8 cellular contexts compared by ENCODE assay signal in genomic region chr21:37071561-37072238, GRCh38. TPM values are rescaled to one million over a fixed set of nuclear protein-coding genes. Genes with fewer than 3 reads are reported as not detected.
A peak's percentile ranks its signal among the peaks of the same experiment; 100 is the strongest.
DNase-seq lines count a peak whose midpoint lies in the region; ATAC-seq and TF ChIP-seq lines count a peak whose summit lies in the region.

No MANE protein-coding gene starts in this region.

- peaks cover 7 to 12% (median 10%) of the 10 kb centered on the region in 3 donors for H3K36me3 Mint-ChIP-seq in immature natural killer cell

- in situ Hi-C loops in brain microvascular endothelial cell (cut with HindIII; ENCODE audit: low pct_ligation_motif_present, low sequenced_read_pairs), result no loop called here

- H3K9me3 Mint-ChIP-seq in immature natural killer cell, result no peaks in the 10 kb centered on the region

- ATAC-seq in GM19023 (IDR thresholded peaks at IDR 0.05; ENCODE audit: unreplicated experiment), result no peak

- no peaks in the 10 kb centered on the region for H3K27me3 ChIP-seq in brain microvascular endothelial cell (replicated peaks)

- peaks cover 11 to 21% (median 12%) of the 10 kb centered on the region in 3 donors for H3K27me3 Mint-ChIP-seq in immature natural killer cell (ENCODE audit: low read depth in 3 of 3)

- peak; percentile 19 for DNase-seq in activated T-cell treated with anti-CD3 and anti-CD28 coated beads, Interleukin-2, amount 50 U/mL, for 1 hour
- DNase-seq in activated T-cell treated with anti-CD3 and anti-CD28 coated beads for 4 hours (no peak), NCI-H82 treated with DMSO at 0.1 percent for 48 hours (lab: John Stamatoyannopoulos, UW; ENCODE audit: unreplicated experiment) (peak; percentile 84), brain microvascular endothelial cell (peak; percentile 45), immature natural killer cell (peak in 1 of 3 donors; percentile 2), KG1 (lab: John Stamatoyannopoulos, UW) (no peak)

- H3K4me3 ChIP-seq in brain microvascular endothelial cell (ENCODE audit: low read depth, low read length), result peak overlapping the region; percentile 68
- H3K4me3 ChIP-seq in skin epidermis, result peak overlapping the region; percentile 68 to 96 (median 90)

- H3K36me3 ChIP-seq in brain microvascular endothelial cell (replicated peaks), result no peaks in the 10 kb centered on the region

- H3K4me1 Mint-ChIP-seq in immature natural killer cell, result peaks cover 30 to 42% of the 10 kb centered on the region in 2 donors

- H3K4me3 Mint-ChIP-seq in immature natural killer cell, result peak overlapping the region; percentile 64 to 89 (median 83)

- H3K27ac ChIP-seq in brain microvascular endothelial cell (peak overlapping the region; percentile 95), skin epidermis (peak overlapping the region in 20 of 21 experiments; percentile 93 to 100 (median 99))

- no peak for TF ChIP-seq CTCF in brain microvascular endothelial cell (IDR thresholded peaks at IDR 0.05; ENCODE audit: low read depth, low read length, missing control alignments)

- peak overlapping the region; percentile 82 to 96 (median 94) for H3K27ac Mint-ChIP-seq in immature natural killer cell

RNA-seq across cellular contexts. Expression of gene PIGP, which starts 1.2 kb away (rescaled TPM):
- polyA plus RNA-seq in immature natural killer cell, result 10 to 100 TPM; 15.4 to 31.7 (median 26.6) TPM

RNA-seq across cellular contexts. Expression of gene TTC3, which starts 1.4 kb away (rescaled TPM):
- polyA plus RNA-seq in immature natural killer cell, result 10 to 100 TPM; 26.9 to 67.8 (median 31.2) TPM

Comparison
In these comparisons a context has a peak if more than half of its experiments do, and no peak if none do; other contexts are left out.
1. DNase-seq: peak in activated T-cell treated with anti-CD3 and anti-CD28 coated beads, Interleukin-2, amount 50 U/mL, for 1 hour (single experiment), NCI-H82 treated with DMSO at 0.1 percent for 48 hours (single experiment) and brain microvascular endothelial cell (single experiment); none in activated T-cell treated with anti-CD3 and anti-CD28 coated beads for 4 hours (single experiment) and KG1 (single experiment).